17 cellular contexts compared by ENCODE assay signal in genomic region chr17:17582372-17582771, GRCh38.
"Had no signal": no experiment of that assay in that cellular context is flagged by ENCODE, and none has a peak within 500 bp of the region (broad histone marks: within the 10 kb centered on the region; RNA-seq: fewer than 3 reads in every experiment).

No MANE protein-coding gene starts in this region.

- H3K36me3 ChIP-seq: pancreas, suprapubic skin, thyroid gland, upper lobe of left lung, vagina had no signal

- H3K27me3 ChIP-seq: foreskin keratinocyte, pancreas, suprapubic skin, thyroid gland, upper lobe of left lung, vagina had no signal

- H3K4me3 ChIP-seq: mucosa of descending colon, pancreas, smooth muscle cell, suprapubic skin, thyroid gland, upper lobe of left lung, vagina had no signal

- ATAC-seq: foreskin keratinocyte; left cardiac atrium; mucosa of descending colon; naive thymus-derived CD8-positive, alpha-beta T cell; pancreas; right cardiac atrium had no signal

- FAIRE-seq: colon, kidney, pancreas had no signal

- H3K4me1 ChIP-seq: foreskin keratinocyte, pancreas, upper lobe of left lung had no signal

- DNase-seq: foreskin keratinocyte; kidney; left cardiac atrium; mammary epithelial cell; mucosa of descending colon; naive thymus-derived CD8-positive, alpha-beta T cell; nucleus accumbens; pancreas; stimulated activated CD4-positive, alpha-beta T cell treated with anti-CD3 and anti-CD28 coated beads, Interleukin-2, amount 100 ng/mL, for 48 hours; stimulated activated naive CD4-positive, alpha-beta T cell treated with Interleukin-2 at 50 U/mL for 16 hours; thyroid gland; upper lobe of left lung had no signal

- H3K9me3 ChIP-seq: mucosa of descending colon, pancreas, suprapubic skin, thyroid gland, upper lobe of left lung, vagina had no signal

- H3K27ac ChIP-seq: foreskin keratinocyte, pancreas, suprapubic skin, thyroid gland, upper lobe of left lung, vagina had no signal
